Comparison of ENCODE assay signal across 8 cellular contexts in genomic region chr9:124861342-124862229, GRCh38. TPM values are rescaled to one million over a fixed set of nuclear protein-coding genes. Genes with fewer than 3 reads are reported as not detected.
DNase-seq lines count a peak whose midpoint lies in the region; ATAC-seq and TF ChIP-seq lines count a peak whose summit lies in the region.

Gene ARPC5L, plus strand, starts transcription at chr9:124862130. Its CDS starts 7,161 bp downstream, at chr9:124869291.
Gene RPL35, minus strand, starts transcription at chr9:124861957. Its CDS starts 45 bp downstream, at chr9:124861912.

- H3K4me3 ChIP-seq in heart right ventricle = peak within 1 kb of the TSS; percentile 75 to 100 (median 90)
- H3K4me3 ChIP-seq in prostate gland = peak within 1 kb of the TSS; percentile 71 to 81

- WGBS in heart right ventricle, 2 donors = 0 to 1% methylated on average over 75 to 92 of the region's 92 CpGs
- under 1% methylated on average over 81 of the region's 92 CpGs for WGBS in prostate gland

- H3K27ac ChIP-seq in heart right ventricle = peak within 1 kb of the TSS; percentile 49 to 98 (median 89)
- H3K27ac ChIP-seq in prostate gland = peak within 1 kb of the TSS; percentile 67 to 84

- intact Hi-C loops in T-helper 1 cell treated with Interleukin-12 subunit alpha and Interleukin-12 subunit beta and Interleukin-4 antibody, amounts not matched to agents 30 ng/mL and 1 ng/mL, for 36 hours (cut with micrococcal nuclease) = loop anchor here (1.0 to 10.0 kb wide), 15 partner anchors 8 to 1943 kb away; partner anchors contain the start of genes GOLGA1, HSPA5, MAPKAP1 and NR6A1
- intact Hi-C loops in heart right ventricle (cut with DNase I) (no loop called here), prostate gland (cut with DNase I) (loop anchor here (5.0 to 10.0 kb wide), 2 partner anchors 83 to 281 kb away; partner anchors contain the start of genes GOLGA1 and SCAI)

- peak; percentile 92 for ATAC-seq in GM18498 (IDR thresholded peaks at IDR 0.05; ENCODE audit: unreplicated experiment)
- peak; percentile 82 for ATAC-seq in HG02938 (IDR thresholded peaks at IDR 0.05; ENCODE audit: unreplicated experiment)
- ATAC-seq in heart right ventricle = peak; percentile 94 to 98 (median 96)

- TF ChIP-seq CTCF in heart right ventricle (IDR thresholded peaks at IDR 0.05) (peak in 7 of 9 donors; percentile 14 to 47 (median 36)), prostate gland (IDR thresholded peaks at IDR 0.05) (peak in 3 of 4 experiments; percentile 23 to 45 (median 35))

- H3K27me3 ChIP-seq in heart right ventricle (no peaks in the 10 kb centered on the region), prostate gland (replicated peaks; ENCODE audit: insufficient read depth) (no peaks in the 10 kb centered on the region)

- H3K4me1 ChIP-seq in heart right ventricle = peaks cover 9 to 42% (median 38%) of the 10 kb centered on the region in 9 donors
- peaks cover 9% of the 10 kb centered on the region for H3K4me1 ChIP-seq in prostate gland (replicated peaks)

- H3K36me3 ChIP-seq in heart right ventricle = peaks cover 0 to 47% (median 36%) of the 10 kb centered on the region in 9 donors
- peaks cover 8 to 20% of the 10 kb centered on the region in 2 donors for H3K36me3 ChIP-seq in prostate gland

- DNase-seq in NCI-H1694 (lab: John Stamatoyannopoulos, UW) (peak; percentile 65), amniotic epithelial cell (ENCODE audit: low read depth) (peak; percentile 88), heart right ventricle (peak; percentile 94 to 95), prostate gland (ENCODE audit: low spot score) (peak; percentile 94), ureter (ENCODE audit: low spot score) (peak; percentile 95)

- no peaks in the 10 kb centered on the region for H3K9me3 ChIP-seq in heart right ventricle
- no peaks in the 10 kb centered on the region for H3K9me3 ChIP-seq in prostate gland

- TF ChIP-seq POLR2A in prostate gland (IDR thresholded peaks at IDR 0.05) = peak; percentile 85

RNA-seq across cellular contexts. Expression of gene ARPC5L, which starts in this region (rescaled TPM):
- total RNA-seq in T-helper 1 cell treated with Interleukin-12 subunit alpha and Interleukin-12 subunit beta and Interleukin-4 antibody, amounts not matched to agents 30 ng/mL and 1 ng/mL, for 36 hours = 76.6 and 81.1 TPM in 2 replicates
- total RNA-seq in heart right ventricle (10 to 100 TPM; 30.6 to 69.4 (median 39.9) TPM), prostate gland (10 to 100 TPM; 27.8 to 41.1 TPM), ureter (36.5 TPM)
- 10 to 100 TPM; 26.6 to 74.9 TPM for polyA plus RNA-seq in heart right ventricle

RNA-seq across cellular contexts. Expression of gene RPL35, which starts in this region (rescaled TPM):
- total RNA-seq in T-helper 1 cell treated with Interleukin-12 subunit alpha and Interleukin-12 subunit beta and Interleukin-4 antibody, amounts not matched to agents 30 ng/mL and 1 ng/mL, for 36 hours = 1,214 and 1,231 TPM in 2 replicates
- 100 to 1,000 TPM; 598 to 885 (median 678) TPM for total RNA-seq in heart right ventricle
- polyA plus RNA-seq in heart right ventricle = 1,000 to 10,000 TPM; 3,237 to 3,743 TPM
- 1,000 to 10,000 TPM; 1,539 to 2,854 TPM for total RNA-seq in prostate gland
- total RNA-seq in ureter = 1,601 TPM

Comparison
In these comparisons a context has a peak if more than half of its experiments do, and no peak if none do; other contexts are left out.
1. Peak in every context shown above with its lines: DNase-seq, ATAC-seq, H3K4me3 ChIP-seq and H3K27ac ChIP-seq.
2. intact Hi-C loops: an anchor here in T-helper 1 cell treated with Interleukin-12 subunit alpha and Interleukin-12 subunit beta and Interleukin-4 antibody, amounts not matched to agents 30 ng/mL and 1 ng/mL, for 36 hours (1.0 to 10.0 kb wide) and prostate gland (5.0 to 10.0 kb wide); none called in heart right ventricle.